9 cellular contexts compared by ENCODE assay signal in the genomic region with DNA sequence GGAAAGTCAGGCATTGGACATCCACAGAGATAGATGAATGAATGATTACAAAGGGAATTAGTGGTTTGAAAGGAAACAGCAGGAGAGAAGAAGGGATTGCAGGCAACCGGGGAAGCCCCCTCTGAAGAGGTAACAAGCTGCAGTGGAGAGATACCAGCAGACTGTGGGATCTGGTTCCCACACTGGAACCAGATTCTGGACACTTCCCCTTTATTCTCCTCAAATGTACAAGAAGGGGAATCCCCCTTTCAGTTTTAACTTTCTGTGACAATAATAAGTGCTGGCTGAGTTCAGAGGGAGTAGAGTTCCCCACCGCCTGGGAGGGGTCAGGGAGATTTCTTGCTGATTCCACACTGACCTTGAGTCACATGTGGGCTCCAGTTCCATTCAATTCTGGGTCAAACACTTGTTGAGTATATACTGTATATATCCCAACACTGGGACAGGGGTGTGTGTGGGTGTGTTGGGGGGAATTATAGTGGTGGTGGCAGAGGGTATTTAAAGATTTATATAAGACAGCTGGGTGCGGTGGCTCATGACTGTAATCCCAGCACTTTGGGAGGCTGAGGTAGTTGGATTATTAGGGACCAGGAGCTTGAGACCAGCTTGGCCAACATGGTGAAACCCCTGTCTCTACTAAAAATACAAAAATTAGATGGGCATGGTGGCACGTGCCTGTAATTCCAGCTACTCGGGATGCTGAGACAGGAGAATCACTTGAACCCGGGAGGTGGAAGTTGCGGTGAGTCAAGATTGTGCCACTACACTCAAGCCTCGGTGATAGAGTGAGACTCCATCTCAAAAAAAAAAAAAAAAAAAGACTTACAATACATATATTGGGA. TPM values are rescaled to one million over a fixed set of nuclear protein-coding genes. Genes with fewer than 3 reads are reported as not detected.
A peak's percentile ranks its signal among the peaks of the same experiment; 100 is the strongest.
DNase-seq lines count a peak whose midpoint lies in the region; ATAC-seq and TF ChIP-seq lines count a peak whose summit lies in the region.
"Had no signal": no experiment of that assay in that cellular context is flagged by ENCODE, and none has a peak within 500 bp of the region (broad histone marks: within the 10 kb centered on the region; RNA-seq: fewer than 3 reads in every experiment).

No MANE protein-coding gene starts in this region.

- peaks cover 4 to 83% (median 50%) of the 10 kb centered on the region in 4 donors for H3K4me1 ChIP-seq in Peyer's patch
- H3K4me1 ChIP-seq in gastroesophageal sphincter: peaks cover 31 to 92% (median 65%) of the 10 kb centered on the region in 3 donors
- peaks cover 92% of the 10 kb centered on the region for H3K4me1 ChIP-seq in suprapubic skin

- H3K4me3 Mint-ChIP-seq in T-helper 1 cell treated with Interleukin-12 subunit alpha and Interleukin-12 subunit beta and Interleukin-4 antibody, amounts not matched to agents 30 μg/mL and 1 μg/mL, for 36 hours: peak overlapping the region; percentile 9

- H3K27me3 Mint-ChIP-seq in T-helper 1 cell treated with Interleukin-12 subunit alpha and Interleukin-12 subunit beta and Interleukin-4 antibody, amounts not matched to agents 30 μg/mL and 1 μg/mL, for 36 hours (ENCODE audit: low read depth): no peaks in the 10 kb centered on the region

- H3K4me1 Mint-ChIP-seq in T-helper 1 cell treated with Interleukin-12 subunit alpha and Interleukin-12 subunit beta and Interleukin-4 antibody, amounts not matched to agents 30 μg/mL and 1 μg/mL, for 36 hours (ENCODE audit: low read depth): peaks cover 63% of the 10 kb centered on the region

- no peaks in the 10 kb centered on the region for H3K36me3 Mint-ChIP-seq in T-helper 1 cell treated with Interleukin-12 subunit alpha and Interleukin-12 subunit beta and Interleukin-4 antibody, amounts not matched to agents 30 μg/mL and 1 μg/mL, for 36 hours (ENCODE audit: low read depth)

- WGBS in gastroesophageal sphincter (ENCODE audit: low coverage in 1 of 2), 2 donors: 62 to 72% methylated on average over 6 to 7 of the region's 8 CpGs
- 72% methylated on average over 8 of the region's 8 CpGs for WGBS in suprapubic skin

- H3K36me3 ChIP-seq in Peyer's patch: no peaks in the 10 kb centered on the region
- no peaks in the 10 kb centered on the region for H3K36me3 ChIP-seq in gastroesophageal sphincter
- no peaks in the 10 kb centered on the region for H3K36me3 ChIP-seq in suprapubic skin

- H3K27ac Mint-ChIP-seq in T-helper 1 cell treated with Interleukin-12 subunit alpha and Interleukin-12 subunit beta and Interleukin-4 antibody, amounts not matched to agents 30 μg/mL and 1 μg/mL, for 36 hours: peak overlapping the region; percentile 81

- H3K4me3 ChIP-seq in Peyer's patch: no peak overlapping the region
- no peak overlapping the region for H3K4me3 ChIP-seq in gastroesophageal sphincter
- H3K4me3 ChIP-seq in suprapubic skin: no peak overlapping the region

- TF ChIP-seq CTCF in Peyer's patch (IDR thresholded peaks at IDR 0.05) (no peak), gastroesophageal sphincter (IDR thresholded peaks at IDR 0.05) (no peak), suprapubic skin (IDR thresholded peaks at IDR 0.05) (no peak)

- H3K27me3 ChIP-seq in Peyer's patch (no peaks in the 10 kb centered on the region), gastroesophageal sphincter (no peaks in the 10 kb centered on the region), suprapubic skin (no peaks in the 10 kb centered on the region)

- ATAC-seq in gastroesophageal sphincter (no peak), HG02798 (IDR thresholded peaks at IDR 0.05; ENCODE audit: poor library complexity, unreplicated experiment) (no peak)

- no peaks in the 10 kb centered on the region for H3K9me3 ChIP-seq in Peyer's patch
- H3K9me3 ChIP-seq in gastroesophageal sphincter: no peaks in the 10 kb centered on the region
- H3K9me3 ChIP-seq in suprapubic skin: no peaks in the 10 kb centered on the region

- DNase-seq in T-helper 1 cell: no peak
- DNase-seq in Peyer's patch: peak in 2 of 3 donors; percentile 56 to 68
- no peak for DNase-seq in suprapubic skin (ENCODE audit: low spot score in 2 of 2)
- DNase-seq in DMS53 treated with DMSO at 0.1 percent for 48 hours (lab: John Stamatoyannopoulos, UW; ENCODE audit: unreplicated experiment): no peak
- DNase-seq in GOT3 (lab: John Stamatoyannopoulos, UW): no peak
- DNase-seq: activated effector memory CD4-positive, alpha-beta T cell treated with anti-CD3 and anti-CD28 coated beads, Interleukin-2, amount 50 U/mL, for 16 hours had no signal

- H3K9me3 Mint-ChIP-seq in T-helper 1 cell treated with Interleukin-12 subunit alpha and Interleukin-12 subunit beta and Interleukin-4 antibody, amounts not matched to agents 30 μg/mL and 1 μg/mL, for 36 hours: no peaks in the 10 kb centered on the region

- H3K27ac ChIP-seq in Peyer's patch (peak overlapping the region; percentile 65 to 90 (median 79)), gastroesophageal sphincter (peak overlapping the region; percentile 84 to 96 (median 93)), suprapubic skin (peak overlapping the region; percentile 95)

- TF ChIP-seq POLR2A in Peyer's patch (IDR thresholded peaks at IDR 0.05) (no peak), gastroesophageal sphincter (IDR thresholded peaks at IDR 0.05) (no peak), suprapubic skin (IDR thresholded peaks at IDR 0.05) (no peak)

- no peak for TF ChIP-seq EP300 in gastroesophageal sphincter (IDR thresholded peaks at IDR 0.05)
- TF ChIP-seq EP300 in suprapubic skin (IDR thresholded peaks at IDR 0.05): no peak

RNA-seq across cellular contexts. Expression of gene DDIT4, which starts 16.5 kb away (rescaled TPM):
- total RNA-seq in Peyer's patch (100 to 1,000 TPM in 3 of 4 donors, 10 to 100 TPM in 1; 80.6 to 275 (median 123) TPM), gastroesophageal sphincter (100 to 1,000 TPM; 129 to 189 (median 133) TPM), suprapubic skin (100 to 1,000 TPM; 170 to 246 (median 225) TPM)

RNA-seq across cellular contexts. Expression of gene ASCC1, which starts 41.2 kb away (rescaled TPM):
- total RNA-seq in Peyer's patch: 10 to 100 TPM in 3 of 4 donors, 1 to 10 TPM in 1; 9.7 to 48.7 (median 21.5) TPM
- total RNA-seq in gastroesophageal sphincter: 10 to 100 TPM; 24.4 to 42.4 (median 35.2) TPM
- total RNA-seq in suprapubic skin: 10 to 100 TPM; 20.2 to 31.7 (median 21.2) TPM

RNA-seq across cellular contexts. Expression of gene ANAPC16, which starts 41.5 kb away (rescaled TPM):
- total RNA-seq in Peyer's patch (10 to 100 TPM; 55.0 to 73.4 (median 60.6) TPM), gastroesophageal sphincter (100 to 1,000 TPM; 133 to 196 (median 156) TPM), suprapubic skin (10 to 100 TPM; 57.0 to 83.2 (median 69.3) TPM)

Comparison
In these comparisons a context has a peak if more than half of its experiments do, and no peak if none do; other contexts are left out.
1. DNase-seq: peak in Peyer's patch (2 of 3); none in T-helper 1 cell (0 of 5), suprapubic skin (0 of 2), DMS53 treated with DMSO at 0.1 percent for 48 hours (single experiment) and GOT3 (single experiment).
2. Peak in every context shown above with its lines, with median percentiles within 50 percentile points of each other: H3K27ac ChIP-seq.